Comparison of ENCODE assay signal across 13 cellular contexts in the genomic region with DNA sequence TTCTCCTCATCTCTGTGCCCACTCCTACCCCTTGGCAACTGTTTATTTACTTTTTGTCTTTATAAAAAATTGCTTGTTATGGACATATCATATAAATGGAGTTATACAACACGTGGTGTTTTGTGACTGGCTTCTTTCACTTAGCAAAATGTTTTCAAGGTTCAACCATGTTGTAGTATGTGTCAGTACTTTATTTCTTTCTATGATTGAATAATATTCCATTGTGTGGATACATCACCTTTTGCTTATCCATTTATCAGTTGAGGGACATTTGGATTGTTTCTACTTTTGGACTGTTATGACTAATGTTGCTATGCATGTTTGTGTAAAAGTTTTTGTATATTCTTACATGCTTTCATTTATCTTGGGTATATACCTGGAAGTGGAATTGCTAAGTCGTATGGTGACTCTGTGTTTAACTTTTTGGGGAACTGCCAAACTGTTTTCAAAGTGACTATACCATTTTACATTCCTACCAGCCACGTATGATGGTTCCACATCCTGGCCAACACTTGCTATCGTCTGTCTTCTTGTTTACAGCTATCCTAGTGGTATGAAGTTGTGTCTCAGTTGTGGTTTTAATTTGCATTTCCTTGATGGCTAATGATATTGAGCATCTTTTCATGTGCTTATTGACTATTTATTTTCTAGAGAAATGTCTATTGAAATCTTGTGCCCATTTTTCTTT.
DNase-seq lines count a peak whose midpoint lies in the region; ATAC-seq and TF ChIP-seq lines count a peak whose summit lies in the region.
"Had no signal": no experiment of that assay in that cellular context is flagged by ENCODE, and none has a peak within 500 bp of the region (broad histone marks: within the 10 kb centered on the region; RNA-seq: fewer than 3 reads in every experiment).

No MANE protein-coding gene starts in this region.

- no peaks in the 10 kb centered on the region for H3K27me3 ChIP-seq in SK-N-SH (ENCODE audit: insufficient read depth)
- no peaks in the 10 kb centered on the region for H3K27me3 ChIP-seq in SJCRH30
- H3K27me3 ChIP-seq in CD4-positive, alpha-beta memory T cell (ENCODE audit: insufficient read depth, low read length) = no peaks in the 10 kb centered on the region
- H3K27me3 ChIP-seq in thyroid gland = no peaks in the 10 kb centered on the region

- CTCF ChIA-PET in SK-N-SH (lab: Yijun Ruan, JAX) = no interaction called here
- CTCF ChIA-PET in CD4-positive, alpha-beta memory T cell (lab: Charles Lee; ENCODE audit: partially characterized antibody) = interaction anchor here (0.8 kb wide), 1 partner anchor 11 kb away, joined by 3 read pairs; no protein-coding TSS in a partner anchor

- POLR2A ChIA-PET in SK-N-SH (lab: Yijun Ruan, JAX) = no interaction called here
- POLR2A ChIA-PET in CD4-positive, alpha-beta memory T cell (lab: Charles Lee; ENCODE audit: partially characterized antibody) = no interaction called here

- H3K27ac ChIP-seq in SK-N-SH (ENCODE audit: low read depth in 2 of 2, low read length in 1 of 2) = peak overlapping the region in 1 of 2 experiments; percentile 97; a peak in 2 of 4 replicates
- H3K27ac ChIP-seq in SJCRH30 = peak overlapping the region; percentile 44; the same call in 1 of the 2 replicates
- no peak overlapping the region for H3K27ac ChIP-seq in CD4-positive, alpha-beta memory T cell (ENCODE audit: low read depth, low read length)
- no peak overlapping the region for H3K27ac ChIP-seq in thyroid gland

- H3K9me3 ChIP-seq in SK-N-SH (no peaks in the 10 kb centered on the region), SJCRH30 (replicated peaks) (no peaks in the 10 kb centered on the region), thyroid gland (no peaks in the 10 kb centered on the region)
- H3K9me3 ChIP-seq in CD4-positive, alpha-beta memory T cell (ENCODE audit: control insufficient read depth in 1 of 2, low read length in 2 of 2) = no peaks in the 10 kb centered on the region

- H3K27me3 Mint-ChIP-seq in memory B cell = no peaks in the 10 kb centered on the region
- no peaks in the 10 kb centered on the region for H3K27me3 Mint-ChIP-seq in CD4-positive, alpha-beta memory T cell

- no peak for TF ChIP-seq CTCF in SK-N-SH (IDR thresholded peaks at IDR 0.05)
- TF ChIP-seq CTCF in thyroid gland (IDR thresholded peaks at IDR 0.05) = no peak

- 0 out of 2 replicates have a peak overlapping the region, but pooled peaks have one; percentile 3 for H3K4me2 ChIP-seq in SK-N-SH

- peak in 1 of 2 experiments; percentile 45; a peak in 1 of 4 replicates for TF ChIP-seq EP300 in SK-N-SH (IDR thresholded peaks at IDR 0.05; ENCODE audit: borderline replicate concordance in 1 of 2, low read depth in 1 of 2, low read length in 1 of 2)

- TF ChIP-seq POLR2A in thyroid gland (IDR thresholded peaks at IDR 0.05) = no peak

- H3K9me2 ChIP-seq in SK-N-SH = no peaks in the 10 kb centered on the region

- peak overlapping the region; percentile 58 for H3K27ac Mint-ChIP-seq in memory B cell
- no peak overlapping the region for H3K27ac Mint-ChIP-seq in CD4-positive, alpha-beta memory T cell

- H4K20me1 ChIP-seq in SK-N-SH (ENCODE audit: insufficient read depth) = no peaks in the 10 kb centered on the region

- H3K4me3 ChIP-seq in SK-N-SH (ENCODE audit: low read depth in 2 of 2, low read length in 1 of 2) (no peak overlapping the region), SJCRH30 (no peak overlapping the region), thyroid gland (replicated peaks in 1 of 3) (no peak overlapping the region)
- H3K4me3 ChIP-seq in CD4-positive, alpha-beta memory T cell (ENCODE audit: low read length in 2 of 2) = no peak overlapping the region

- no peaks in the 10 kb centered on the region for H3K36me3 ChIP-seq in SK-N-SH (replicated peaks in 1 of 2; ENCODE audit: control insufficient read depth in 1 of 2, insufficient read depth in 2 of 2, low read length in 1 of 2)
- H3K36me3 ChIP-seq in SJCRH30 = no peaks in the 10 kb centered on the region
- H3K36me3 ChIP-seq in CD4-positive, alpha-beta memory T cell (ENCODE audit: insufficient read depth, low read length) = no peaks in the 10 kb centered on the region
- no peaks in the 10 kb centered on the region for H3K36me3 ChIP-seq in thyroid gland

- peaks cover 27 to 51% of the 10 kb centered on the region in 2 experiments for H3K4me1 ChIP-seq in SK-N-SH (ENCODE audit: control insufficient read depth in 1 of 2, insufficient read depth in 2 of 2, low read depth in 1 of 2, low read length in 1 of 2)
- peaks cover 41% of the 10 kb centered on the region for H3K4me1 ChIP-seq in SJCRH30
- H3K4me1 ChIP-seq in CD4-positive, alpha-beta memory T cell (ENCODE audit: insufficient read depth, low read length) = no peaks in the 10 kb centered on the region
- H3K4me1 ChIP-seq in thyroid gland = peaks cover 0 to 10% of the 10 kb centered on the region in 2 donors

- no peak; the same call in 2 of the 3 replicates for ATAC-seq in SK-N-SH treated with all-trans-retinoic acid at 6 μM for 48 hours
- ATAC-seq in memory B cell (ENCODE audit: low read depth) = no peak

- no peak overlapping the region for H3K4me3 Mint-ChIP-seq in memory B cell
- no peak overlapping the region for H3K4me3 Mint-ChIP-seq in CD4-positive, alpha-beta memory T cell

- DNase-seq in SK-N-SH (no peak), H4 (ENCODE audit: low spot score) (peak; percentile 55), SJCRH30 (peak in 1 of 2 experiments; percentile 51), memory B cell (ENCODE audit: low spot score in 2 of 2) (no peak), thyroid gland (no peak), NCI-H1436 (lab: John Stamatoyannopoulos, UW) (no peak)
- DNase-seq in CD4-positive, alpha-beta memory T cell = no peak
- DNase-seq: ACHN, activated T-cell treated with anti-CD3 and anti-CD28 coated beads for 4 hours, GF-D8, NCI-H345, nucleus accumbens had no signal

- H2AFZ ChIP-seq in SK-N-SH (ENCODE audit: low read depth) = no peak overlapping the region

- H3K9me3 Mint-ChIP-seq in memory B cell = no peaks in the 10 kb centered on the region
- no peaks in the 10 kb centered on the region for H3K9me3 Mint-ChIP-seq in CD4-positive, alpha-beta memory T cell

- peaks cover 41% of the 10 kb centered on the region for H3F3A ChIP-seq in SK-N-SH (replicated peaks; ENCODE audit: insufficient read depth)

- TF ChIP-seq RAD21 in SK-N-SH (IDR thresholded peaks at IDR 0.05; ENCODE audit: low read length) = no peak

- intact Hi-C loops in CD4-positive, alpha-beta memory T cell (cut with micrococcal nuclease) = no loop called here
- intact Hi-C loops in thyroid gland (cut with DNase I) = no loop called here

- peaks cover 8% of the 10 kb centered on the region for H3K4me1 Mint-ChIP-seq in memory B cell
- peaks cover 18 to 25% (median 22%) of the 10 kb centered on the region in 4 donors for H3K4me1 Mint-ChIP-seq in CD4-positive, alpha-beta memory T cell

- H3K36me3 Mint-ChIP-seq in memory B cell = peaks cover 13% of the 10 kb centered on the region
- H3K36me3 Mint-ChIP-seq in CD4-positive, alpha-beta memory T cell = peaks cover 3 to 4% of the 10 kb centered on the region in 2 donors

- peaks cover 15% of the 10 kb centered on the region; the same call in 1 of the 2 replicates for H3K79me2 ChIP-seq in SK-N-SH (ENCODE audit: insufficient read depth)

- WGBS in SK-N-SH (ENCODE audit: low lambda C conversion rate) = 33% methylated on average over 4 of the region's 4 CpGs
- 76 to 96% methylated on average over 4 of the region's 4 CpGs for WGBS in thyroid gland, 2 donors

- no peak overlapping the region for H3K9ac ChIP-seq in SK-N-SH

TF ChIP-seq in SK-N-SH, 30 proteins besides CTCF, POLR2A, EP300 and RAD21 (continues in another document):
- peak; percentile 29; the same call in 1 of the 2 replicates for TF ChIP-seq PBX3 (IDR thresholded peaks at IDR 0.05)
- TF ChIP-seq IRF3 (IDR thresholded peaks at IDR 0.05; ENCODE audit: low read depth, low read length) = no peak
- peak; percentile 61 for TF ChIP-seq JUND (IDR thresholded peaks at IDR 0.05)

TF ChIP-seq in SK-N-SH treated with all-trans-retinoic acid at 6 μM for 48 hours, 23 proteins besides CTCF, POLR2A, EP300 and RAD21:
- no peak for TF ChIP-seq TSHZ2 (CRISPR knock-in tag; IDR thresholded peaks at IDR 0.05)
